In the genomic region with DNA sequence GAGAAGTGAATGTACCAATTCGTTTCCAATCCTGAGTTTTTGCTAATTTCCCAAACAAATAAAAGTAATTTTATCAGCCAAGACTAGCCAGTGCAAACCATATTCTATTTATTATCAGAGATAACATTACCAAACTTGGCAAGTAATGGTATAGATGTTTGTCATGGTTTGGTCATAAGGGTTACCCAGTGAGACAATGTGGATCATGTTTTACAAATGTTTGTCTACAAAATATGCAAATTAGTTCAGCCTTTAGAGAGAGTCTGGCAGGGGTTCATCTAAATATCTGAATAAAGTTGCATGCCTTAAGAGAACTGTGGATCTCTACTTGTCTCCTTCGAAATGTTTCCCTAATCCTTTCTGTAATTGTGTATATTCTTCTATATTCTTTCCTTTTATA, we compare ENCODE assay signal across 21 cellular contexts.
DNase-seq lines count a peak whose midpoint lies in the region; FAIRE-seq and TF ChIP-seq lines count a peak whose summit lies in the region.
"Had no signal": no experiment of that assay in that cellular context is flagged by ENCODE, and none has a peak within 500 bp of the region (broad histone marks: within the 10 kb centered on the region; RNA-seq: fewer than 3 reads in every experiment).

No MANE protein-coding gene starts in this region.

- H4K5ac ChIP-seq in mesendoderm (ENCODE audit: low read length): no peak overlapping the region

- H3K27me3 Mint-ChIP-seq in astrocyte (ENCODE audit: low read depth, unreplicated experiment): no peaks in the 10 kb centered on the region
- H3K27me3 Mint-ChIP-seq: CD4-positive, CD25-positive, alpha-beta regulatory T cell; CD8-positive, alpha-beta memory T cell had no signal

- no peak overlapping the region for H3K4me3 Mint-ChIP-seq in astrocyte (ENCODE audit: unreplicated experiment)
- H3K4me3 Mint-ChIP-seq: CD4-positive, CD25-positive, alpha-beta regulatory T cell; CD8-positive, alpha-beta memory T cell; H9 had no signal

- H2AFZ ChIP-seq in astrocyte (ENCODE audit: low read depth, low read length): no peak overlapping the region

- H3K18ac ChIP-seq in mesendoderm (ENCODE audit: low read length): no peak overlapping the region

- no peak overlapping the region for H2BK120ac ChIP-seq in mesendoderm (ENCODE audit: low read depth, low read length)

- no peak overlapping the region for H3K27ac Mint-ChIP-seq in astrocyte (ENCODE audit: unreplicated experiment)
- H3K27ac Mint-ChIP-seq: CD4-positive, CD25-positive, alpha-beta regulatory T cell; CD8-positive, alpha-beta memory T cell; H9 had no signal

- H3K4me2 ChIP-seq in astrocyte (ENCODE audit: low read length): no peak overlapping the region
- H3K4me2 ChIP-seq in mesendoderm (ENCODE audit: low read length): no peak overlapping the region

- peaks cover 2% of the 10 kb centered on the region for H3K9me3 Mint-ChIP-seq in astrocyte (ENCODE audit: unreplicated experiment)
- H3K9me3 Mint-ChIP-seq: H9 had no signal

- H3K4me1 Mint-ChIP-seq in astrocyte (ENCODE audit: low read depth, unreplicated experiment): peaks cover 6% of the 10 kb centered on the region
- H3K4me1 Mint-ChIP-seq: CD4-positive, CD25-positive, alpha-beta regulatory T cell; CD8-positive, alpha-beta memory T cell had no signal

- H3K56ac ChIP-seq in mesendoderm (ENCODE audit: low read length): no peak overlapping the region

- H3K27ac ChIP-seq in astrocyte (ENCODE audit: low read depth, low read length) (no peak overlapping the region), mesendoderm (ENCODE audit: low read depth, low read length) (no peak overlapping the region)

- H4K20me1 ChIP-seq in astrocyte (ENCODE audit: insufficient read depth, low read length): no peaks in the 10 kb centered on the region

- H3K27me3 ChIP-seq in astrocyte (ENCODE audit: insufficient read depth, low read length): no peaks in the 10 kb centered on the region
- H3K27me3 ChIP-seq in bronchial epithelial cell (ENCODE audit: control insufficient read depth, insufficient read depth, low read length): no peaks in the 10 kb centered on the region
- no peaks in the 10 kb centered on the region for H3K27me3 ChIP-seq in mesendoderm (ENCODE audit: insufficient read depth, low read length, poor library complexity)
- H3K27me3 ChIP-seq: BE2C had no signal

- H3K4ac ChIP-seq in mesendoderm (ENCODE audit: low read depth, low read length): no peak overlapping the region

- TF ChIP-seq CTCF in astrocyte (IDR thresholded peaks at IDR 0.05; ENCODE audit: insufficient read depth, low read depth, low read length) (no peak), bronchial epithelial cell (IDR thresholded peaks at IDR 0.05; ENCODE audit: insufficient read depth, low read length, severe bottlenecking) (no peak)

- no peak overlapping the region for H4K8ac ChIP-seq in mesendoderm (ENCODE audit: low read depth, low read length)

- H3K79me1 ChIP-seq in mesendoderm (ENCODE audit: low read length): no peaks in the 10 kb centered on the region

- H3K4me3 ChIP-seq in astrocyte (ENCODE audit: insufficient read depth, low read depth, low read length): no peak overlapping the region
- H3K4me3 ChIP-seq in bronchial epithelial cell (ENCODE audit: low read depth, low read length): no peak overlapping the region
- no peak overlapping the region for H3K4me3 ChIP-seq in mesendoderm (ENCODE audit: low read length)
- H3K4me3 ChIP-seq: GM12878 had no signal

- H3K9ac ChIP-seq in astrocyte (ENCODE audit: low read length) (no peak overlapping the region), mesendoderm (ENCODE audit: low read length) (no peak overlapping the region)

- no peaks in the 10 kb centered on the region for H3K4me1 ChIP-seq in astrocyte (ENCODE audit: insufficient read depth, low read length)
- no peaks in the 10 kb centered on the region for H3K4me1 ChIP-seq in mesendoderm (ENCODE audit: control insufficient read depth, low read depth, low read length)
- H3K4me1 ChIP-seq: BE2C had no signal

- H3K36me3 ChIP-seq in astrocyte (ENCODE audit: insufficient read depth, low read length): no peaks in the 10 kb centered on the region
- no peaks in the 10 kb centered on the region for H3K36me3 ChIP-seq in bronchial epithelial cell (ENCODE audit: control insufficient read depth, insufficient read depth, low read length)
- H3K36me3 ChIP-seq in mesendoderm (ENCODE audit: control insufficient read depth, insufficient read depth, low read length): no peaks in the 10 kb centered on the region
- H3K36me3 ChIP-seq: BE2C had no signal

- no peak for FAIRE-seq in astrocyte (lab: Jason Lieb, UNC)
- no peak for FAIRE-seq in bronchial epithelial cell (lab: Jason Lieb, UNC)
- FAIRE-seq: A204.1, GM12878, H1, HTR-8/SVneo had no signal

- WGBS in mesendoderm (ENCODE audit: extremely low coverage, insufficient coverage, low lambda C conversion rate): no CpG with 5 or more reads among the region's 2 CpGs

- H3K79me2 ChIP-seq in astrocyte (ENCODE audit: insufficient read depth, low read length) (no peaks in the 10 kb centered on the region), mesendoderm (ENCODE audit: control insufficient read depth, insufficient read depth, low read length) (no peaks in the 10 kb centered on the region)

- no peak overlapping the region for H2BK5ac ChIP-seq in mesendoderm (ENCODE audit: low read length)

- H2AK5ac ChIP-seq in mesendoderm (ENCODE audit: low read length): no peak overlapping the region

- H2BK15ac ChIP-seq in mesendoderm (replicated peaks; ENCODE audit: low read depth): no peak overlapping the region

- no peaks in the 10 kb centered on the region for H3K9me3 ChIP-seq in astrocyte (ENCODE audit: insufficient read depth, low read depth, low read length)
- H3K9me3 ChIP-seq: BE2C had no signal

- no peaks in the 10 kb centered on the region for H3K36me3 Mint-ChIP-seq in astrocyte (ENCODE audit: low read depth, unreplicated experiment)
- H3K36me3 Mint-ChIP-seq: CD4-positive, CD25-positive, alpha-beta regulatory T cell; CD8-positive, alpha-beta memory T cell had no signal

- peak; percentile 53 for DNase-seq in NCI-H526 treated with DMSO at 0.1 percent for 48 hours (lab: John Stamatoyannopoulos, UW)
- DNase-seq in astrocyte (ENCODE audit: low read depth): peak; percentile 76
- DNase-seq in bronchial epithelial cell (ENCODE audit: low read depth): peak; percentile 34
- DNase-seq in mesendoderm: peak; percentile 6
- DNase-seq in cerebellum (ENCODE audit: low spot score): no peak
- no peak for DNase-seq in NCI-H2081 (lab: John Stamatoyannopoulos, UW)
- DNase-seq in T-helper 2 cell: no peak
- DNase-seq: ACHN; BE2C; C1 segment of cervical spinal cord; CD4-positive, CD25-positive, alpha-beta regulatory T cell; CD8-positive, alpha-beta memory T cell; COR-L47; DMS 273 treated with DMSO at 0.1 percent for 48 hours; DND-41; EL; H9 had no signal

- H3K23ac ChIP-seq in mesendoderm (ENCODE audit: low read length): no peak overlapping the region

Comparison
In these comparisons a context has a peak if more than half of its experiments do, and no peak if none do; other contexts are left out.
1. DNase-seq: peak in NCI-H526 treated with DMSO at 0.1 percent for 48 hours (single experiment), astrocyte (single experiment), bronchial epithelial cell (single experiment) and mesendoderm (single experiment); none in cerebellum (single experiment), NCI-H2081 (0 of 2) and T-helper 2 cell (0 of 5).